Comparison of ENCODE assay signal across 20 cellular contexts in the genomic region with DNA sequence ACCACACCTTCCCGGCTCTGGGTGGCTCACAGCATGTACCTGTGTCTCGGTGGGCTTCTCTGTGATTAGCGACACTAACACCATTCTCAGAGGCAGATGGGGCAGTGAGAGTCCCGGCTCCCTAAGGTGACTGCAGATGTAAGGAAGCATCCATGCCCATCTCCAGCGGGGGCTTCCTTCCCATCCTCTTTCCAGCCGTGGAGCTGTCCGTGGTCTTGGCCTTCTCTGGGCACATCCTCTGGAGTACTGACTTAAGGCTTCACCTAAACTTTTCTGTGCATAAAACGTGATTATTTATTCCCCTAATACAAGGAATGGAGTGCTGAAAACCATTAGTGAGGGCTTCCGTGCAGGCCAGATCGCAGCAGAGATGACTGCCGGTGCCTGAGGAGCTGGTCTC.
"Had no signal": no experiment of that assay in that cellular context is flagged by ENCODE, and none has a peak within 500 bp of the region (broad histone marks: within the 10 kb centered on the region; RNA-seq: fewer than 3 reads in every experiment).

No MANE protein-coding gene starts in this region.

- DNase-seq: dermis blood vessel endothelial cell; effector memory CD4-positive, alpha-beta T cell; head of caudate nucleus; kidney; left ventricle myocardium superior; lower lobe of right lung; natural killer cell; right lobe of liver; stimulated activated CD4-positive, alpha-beta T cell treated with anti-CD3 and anti-CD28 coated beads, Interleukin-2, amount 100 ng/mL, for 24 hours; stimulated activated CD4-positive, alpha-beta T cell treated with anti-CD3 and anti-CD28 coated beads, Interleukin-4, amount 100 ng/mL, for 24 hours; stimulated activated naive CD4-positive, alpha-beta T cell treated with Interleukin-2 at 50 U/mL for 16 hours; stomach; thyroid gland; trophoblast cell had no signal

- H3K79me2 ChIP-seq: parathyroid adenoma had no signal

- H3K9me3 ChIP-seq: lower lobe of right lung, right lobe of liver, stomach, thyroid gland, vagina had no signal

- ATAC-seq: left ventricle myocardium superior; natural killer cell; stimulated activated effector memory CD8-positive, alpha-beta T cell treated with anti-CD3 and anti-CD28 coated beads, Interleukin-12 subunit alpha, Interleukin-12 subunit beta, amount 100 ng/mL, for 72 hours had no signal

- H3K4me3 Mint-ChIP-seq: natural killer cell; neural crest cell; stimulated activated effector memory CD8-positive, alpha-beta T cell treated with anti-CD3 and anti-CD28 coated beads, Interleukin-12 subunit alpha, Interleukin-12 subunit beta, amount 100 ng/mL, for 72 hours had no signal

- H3K27ac ChIP-seq: coronary artery, lower lobe of right lung, parathyroid adenoma, right lobe of liver, stomach, thyroid gland, vagina had no signal

- H3K4me1 ChIP-seq: lower lobe of right lung, parathyroid adenoma, right lobe of liver, stomach, thyroid gland, vagina had no signal

- H3K4me2 ChIP-seq: smooth muscle cell had no signal

- H3K9ac ChIP-seq: parathyroid adenoma had no signal

- H3K27ac Mint-ChIP-seq: natural killer cell; stimulated activated effector memory CD8-positive, alpha-beta T cell treated with anti-CD3 and anti-CD28 coated beads, Interleukin-12 subunit alpha, Interleukin-12 subunit beta, amount 100 ng/mL, for 72 hours had no signal

- H3K9me3 Mint-ChIP-seq: natural killer cell; neural crest cell; stimulated activated effector memory CD8-positive, alpha-beta T cell treated with anti-CD3 and anti-CD28 coated beads, Interleukin-12 subunit alpha, Interleukin-12 subunit beta, amount 100 ng/mL, for 72 hours had no signal

- H3K4me1 Mint-ChIP-seq: natural killer cell; neural crest cell; stimulated activated effector memory CD8-positive, alpha-beta T cell treated with anti-CD3 and anti-CD28 coated beads, Interleukin-12 subunit alpha, Interleukin-12 subunit beta, amount 100 ng/mL, for 72 hours had no signal

- H3K36me3 ChIP-seq: lower lobe of right lung, right lobe of liver, stomach, thyroid gland, vagina had no signal

- H3K4me3 ChIP-seq: coronary artery, lower lobe of right lung, right lobe of liver, smooth muscle cell, stomach, thyroid gland, vagina had no signal

- H3K27me3 ChIP-seq: right lobe of liver, thyroid gland, vagina had no signal

- H3K36me3 Mint-ChIP-seq: natural killer cell; stimulated activated effector memory CD8-positive, alpha-beta T cell treated with anti-CD3 and anti-CD28 coated beads, Interleukin-12 subunit alpha, Interleukin-12 subunit beta, amount 100 ng/mL, for 72 hours had no signal
